In the genomic region with DNA sequence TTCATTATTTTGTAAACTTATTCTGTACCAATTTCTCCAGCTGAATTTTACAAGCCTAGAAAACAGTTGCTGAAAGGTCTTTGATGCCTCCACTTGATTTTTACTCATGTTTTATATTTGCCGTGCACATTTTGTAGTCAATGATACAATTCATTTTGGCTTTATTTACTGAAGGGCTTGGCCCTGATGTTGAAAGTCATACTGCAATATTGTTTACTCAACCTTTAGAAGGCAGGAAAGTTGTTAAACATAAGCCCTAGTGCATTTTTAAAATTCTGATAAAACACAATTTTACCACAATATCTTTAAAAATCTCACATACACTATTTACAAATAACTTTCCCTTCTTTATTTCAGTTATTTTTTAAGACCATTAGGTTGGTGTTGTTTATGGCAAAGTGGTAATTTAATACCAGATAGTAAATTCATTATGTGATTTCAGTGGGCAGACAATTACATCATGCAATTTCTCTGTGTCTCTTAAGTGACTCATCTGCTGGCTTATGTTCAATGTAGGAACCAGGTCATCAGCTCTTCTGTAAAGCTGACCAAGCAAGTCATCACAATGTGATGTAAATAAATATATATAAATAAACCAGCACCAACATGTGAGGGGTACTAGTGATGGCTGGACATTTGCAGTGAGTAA, we compare ENCODE assay signal across 13 cellular contexts.
DNase-seq lines count a peak whose midpoint lies in the region; ATAC-seq and TF ChIP-seq lines count a peak whose summit lies in the region.
"Had no signal": no experiment of that assay in that cellular context is flagged by ENCODE, and none has a peak within 500 bp of the region (broad histone marks: within the 10 kb centered on the region; RNA-seq: fewer than 3 reads in every experiment).

No MANE protein-coding gene starts in this region.

- ATAC-seq in GM21576 (IDR thresholded peaks at IDR 0.05; ENCODE audit: unreplicated experiment), result no peak

- H3K36me3 ChIP-seq in hepatocyte (replicated peaks; ENCODE audit: insufficient read depth, low read depth), result no peaks in the 10 kb centered on the region

- no peaks in the 10 kb centered on the region for H4K20me1 ChIP-seq in hepatocyte (ENCODE audit: insufficient read depth, poor library complexity, severe bottlenecking)

- no peak overlapping the region for H3K4me3 ChIP-seq in hepatocyte

- no peak overlapping the region for H3K4me2 ChIP-seq in hepatocyte

- TF ChIP-seq CTCF in hepatocyte (IDR thresholded peaks at IDR 0.05; ENCODE audit: poor library complexity), result no peak

- DNase-seq in COLO668 (lab: John Stamatoyannopoulos, UW; ENCODE audit: unreplicated experiment) (peak; percentile 11), LoVo (ENCODE audit: low spot score) (peak; percentile 29), SHP77 treated with DMSO at 0.1 percent for 48 hours (lab: John Stamatoyannopoulos, UW) (peak; percentile 84), hepatocyte (ENCODE audit: low spot score) (peak; percentile 48), NCI-H2171 (lab: John Stamatoyannopoulos, UW) (no peak), erythroblast (lab: John Stamatoyannopoulos, UW) (no peak), NCI-H1694 (lab: John Stamatoyannopoulos, UW) (no peak)
- DNase-seq: activated CD4-positive, alpha-beta T cell treated with anti-CD3 and anti-CD28 coated beads for 4 hours; Calu3; GOT3; naive B cell; stimulated activated CD4-positive, alpha-beta T cell treated with anti-CD3 and anti-CD28 coated beads, Interleukin-2, amount 100 ng/mL, for 24 hours had no signal

- no peak for TF ChIP-seq POLR2A in erythroblast (IDR thresholded peaks at IDR 0.05; ENCODE audit: low read length)

- H3K9me3 ChIP-seq in hepatocyte (ENCODE audit: low read depth), result no peaks in the 10 kb centered on the region

- no peaks in the 10 kb centered on the region for H3K27me3 ChIP-seq in hepatocyte

- H2AFZ ChIP-seq in hepatocyte, result no peak overlapping the region

- no peaks in the 10 kb centered on the region for H3K9me2 ChIP-seq in hepatocyte (replicated peaks; ENCODE audit: insufficient read depth)

- no peaks in the 10 kb centered on the region for H3K79me2 ChIP-seq in hepatocyte

- peak overlapping the region; percentile 19 for H3K27ac ChIP-seq in hepatocyte

- WGBS in hepatocyte (ENCODE audit: low lambda C conversion rate, missing lambda C conversion rate), result 35% methylated on average over 1 of the region's 1 CpG

- H3K4me1 ChIP-seq in hepatocyte (ENCODE audit: insufficient read depth), result no peaks in the 10 kb centered on the region

Comparison
In these comparisons a context has a peak if more than half of its experiments do, and no peak if none do; other contexts are left out.
1. DNase-seq: peak in COLO668 (single experiment), LoVo (single experiment), SHP77 treated with DMSO at 0.1 percent for 48 hours (single experiment) and hepatocyte (single experiment); none in NCI-H2171 (single experiment), erythroblast (0 of 2) and NCI-H1694 (single experiment).